16 cellular contexts compared by ENCODE assay signal in genomic region chr2:189557373-189557772, GRCh38. TPM values are rescaled to one million over a fixed set of nuclear protein-coding genes. Genes with fewer than 3 reads are reported as not detected.
A peak's percentile ranks its signal among the peaks of the same experiment; 100 is the strongest.
DNase-seq lines count a peak whose midpoint lies in the region; ATAC-seq, FAIRE-seq and TF ChIP-seq lines count a peak whose summit lies in the region.
"Had no signal": no experiment of that assay in that cellular context is flagged by ENCODE, and none has a peak within 500 bp of the region (broad histone marks: within the 10 kb centered on the region; RNA-seq: fewer than 3 reads in every experiment).

No MANE protein-coding gene starts in this region.

- TF ChIP-seq POLR2A in HepG2 (IDR thresholded peaks at IDR 0.05; ENCODE audit: insufficient read depth in 1 of 2, low read depth in 2 of 2, low read length in 2 of 2) = no peak
- no peak for TF ChIP-seq POLR2A in right lobe of liver (IDR thresholded peaks at IDR 0.05)

- peak overlapping the region; percentile 67 for H3K27ac Mint-ChIP-seq in nephron progenitor cell
- H3K27ac Mint-ChIP-seq in activated CD4-positive, alpha-beta memory T cell treated with anti-CD3 and anti-CD28 coated beads, Interleukin-2, amount 10 ng/mL, durations not matched to agents 7 days and 5 days = no peak overlapping the region

- no TSS peak for BruUV-seq in HepG2 (replicated peaks; lab: Mats Ljungman, UMichigan)

- WGBS in HepG2 (ENCODE audit: low lambda C conversion rate) = 43% methylated on average over 1 of the region's 1 CpG
- 46% methylated on average over 1 of the region's 1 CpG for WGBS in right lobe of liver (ENCODE audit: insufficient coverage, low coverage, low lambda C conversion rate, missing lambda C conversion rate)

- H3K36me3 Mint-ChIP-seq in nephron progenitor cell (ENCODE audit: low read depth) = no peaks in the 10 kb centered on the region
- H3K36me3 Mint-ChIP-seq in activated CD4-positive, alpha-beta memory T cell treated with anti-CD3 and anti-CD28 coated beads, Interleukin-2, amount 10 ng/mL, durations not matched to agents 7 days and 5 days (ENCODE audit: low read depth) = no peaks in the 10 kb centered on the region

- H3K27me3 Mint-ChIP-seq in nephron progenitor cell (ENCODE audit: low read depth, poor library complexity) = peaks cover 7% of the 10 kb centered on the region
- H3K27me3 Mint-ChIP-seq in activated CD4-positive, alpha-beta memory T cell treated with anti-CD3 and anti-CD28 coated beads, Interleukin-2, amount 10 ng/mL, durations not matched to agents 7 days and 5 days = no peaks in the 10 kb centered on the region

- H3K79me2 ChIP-seq in HepG2 (ENCODE audit: insufficient read depth, low read length) = no peaks in the 10 kb centered on the region

- intact Hi-C loops in HepG2 (cut with micrococcal nuclease; ENCODE audit: unreplicated experiment) (loop anchor here (5.0 kb wide), 2 partner anchors 35 to 50 kb away; no protein-coding TSS in a partner anchor), right lobe of liver (cut with DNase I) (no loop called here), head of caudate nucleus (cut with DNase I) (no loop called here)

- in situ Hi-C loops in HepG2 (cut with HindIII; ENCODE audit: extremely low pct_ligation_motif_present, low pct_unique_long_range_greater_than_20kb) = no loop called here

- TF ChIP-seq EP300 in HepG2 (IDR thresholded peaks at IDR 0.05; ENCODE audit: low read depth in 2 of 2, low read length in 2 of 2) (peak in 1 of 2 experiments; percentile 32; a peak in 1 of 4 replicates), HepG2 (CRISPR knock-in tag; IDR thresholded peaks at IDR 0.05; ENCODE audit: borderline replicate concordance) (no peak)

- H2AFZ ChIP-seq in HepG2 (ENCODE audit: low read length) = peak overlapping the region; percentile 18

- H3K4me2 ChIP-seq in HepG2 (ENCODE audit: low read depth, low read length) = peak overlapping the region; percentile 29

- ATAC-seq in HepG2 = no peak
- ATAC-seq in right lobe of liver = no peak
- peak; percentile 59 for ATAC-seq in foreskin keratinocyte

- H3K9me3 ChIP-seq in HepG2 (ENCODE audit: low read length) = no peaks in the 10 kb centered on the region
- H3K9me3 ChIP-seq in right lobe of liver = no peaks in the 10 kb centered on the region

- no peak for FAIRE-seq in HepG2 (lab: Jason Lieb, UNC)
- FAIRE-seq: RCC 7860 had no signal

- CTCF ChIA-PET in HepG2 (lab: Yijun Ruan, JAX; ENCODE audit: low intra/inter-chr PET ratio, low total read pairs) = no interaction called here
- CTCF ChIA-PET in activated CD4-positive, alpha-beta memory T cell treated with anti-CD3 and anti-CD28 coated beads, Interleukin-2, amount 10 ng/mL, durations not matched to agents 7 days and 5 days (lab: Charles Lee) = no interaction called here

- DNase-seq in HepG2 (ENCODE audit: low spot score) (no peak), right lobe of liver (no peak), foreskin keratinocyte (peak in 1 of 2 donors; percentile 48), nephron progenitor cell (no peak), head of caudate nucleus (no peak), NCI-H2107 treated with DMSO at 0.1 percent for 48 hours (lab: John Stamatoyannopoulos, UW; ENCODE audit: unreplicated experiment) (no peak)
- DNase-seq in activated CD4-positive, alpha-beta memory T cell treated with anti-CD3 and anti-CD28 coated beads, Interleukin-2, amount 10 ng/mL, durations not matched to agents 7 days and 5 days = no peak
- DNase-seq in activated CD8-positive, alpha-beta memory T cell treated with anti-CD3 and anti-CD28 coated beads for 24 hours = no peak
- DNase-seq: DMS153, H7, Kasumi-1, NCI-H1105 treated with DMSO at 0.1 percent for 48 hours, NCI-H187, NCI-H510A treated with DMSO at 0.1 percent for 48 hours had no signal

- H3K27me3 ChIP-seq in HepG2 (ENCODE audit: control insufficient read depth in 1 of 2, insufficient read depth in 2 of 2, low read length in 2 of 2) (no peaks in the 10 kb centered on the region), right lobe of liver (no peaks in the 10 kb centered on the region), foreskin keratinocyte (no peaks in the 10 kb centered on the region)

- no peak overlapping the region for H3K9ac ChIP-seq in HepG2 (ENCODE audit: insufficient read depth, low read depth, low read length)

- no peak overlapping the region; a peak in 1 of 6 replicates for H3K4me3 ChIP-seq in HepG2 (replicated peaks in 1 of 3; ENCODE audit: insufficient read depth in 1 of 3, low read depth in 2 of 3, low read length in 3 of 3)
- H3K4me3 ChIP-seq in right lobe of liver = no peak overlapping the region

- H3K4me3 Mint-ChIP-seq in nephron progenitor cell = no peak overlapping the region
- no peak overlapping the region for H3K4me3 Mint-ChIP-seq in activated CD4-positive, alpha-beta memory T cell treated with anti-CD3 and anti-CD28 coated beads, Interleukin-2, amount 10 ng/mL, durations not matched to agents 7 days and 5 days

- peaks cover 32% of the 10 kb centered on the region for H3K4me1 Mint-ChIP-seq in nephron progenitor cell
- H3K4me1 Mint-ChIP-seq in activated CD4-positive, alpha-beta memory T cell treated with anti-CD3 and anti-CD28 coated beads, Interleukin-2, amount 10 ng/mL, durations not matched to agents 7 days and 5 days = peaks cover 13% of the 10 kb centered on the region

- peaks cover 80% of the 10 kb centered on the region for H3K4me1 ChIP-seq in HepG2 (ENCODE audit: insufficient read depth, low read length)
- peaks cover 0 to 80% (median 26%) of the 10 kb centered on the region in 4 donors for H3K4me1 ChIP-seq in right lobe of liver
- H3K4me1 ChIP-seq in foreskin keratinocyte = peaks cover 10% of the 10 kb centered on the region

- H4K20me1 ChIP-seq in HepG2 (ENCODE audit: insufficient read depth, low read length) = no peaks in the 10 kb centered on the region

- H3K27ac ChIP-seq in HepG2 (ENCODE audit: extremely low read length, insufficient read depth, low read length) (peak overlapping the region; percentile 24), right lobe of liver (peak overlapping the region in 1 of 3 donors; percentile 26), foreskin keratinocyte (no peak overlapping the region)
- H3K27ac ChIP-seq: C4-2B had no signal

- TF ChIP-seq RAD21 in HepG2 (CRISPR knock-in tag; IDR thresholded peaks at IDR 0.05) = no peak

- H3K36me3 ChIP-seq in HepG2 (replicated peaks in 1 of 2; ENCODE audit: control insufficient read depth in 1 of 2, insufficient read depth in 2 of 2, low read length in 2 of 2) (peaks cover 0 to 5% of the 10 kb centered on the region in 2 experiments; a peak in 2 of 5 replicates), right lobe of liver (peaks cover 0 to 16% (median 4%) of the 10 kb centered on the region in 4 donors)

- no peaks in the 10 kb centered on the region for H3K9me3 Mint-ChIP-seq in nephron progenitor cell
- no peaks in the 10 kb centered on the region for H3K9me3 Mint-ChIP-seq in activated CD4-positive, alpha-beta memory T cell treated with anti-CD3 and anti-CD28 coated beads, Interleukin-2, amount 10 ng/mL, durations not matched to agents 7 days and 5 days

- TF ChIP-seq CTCF in HepG2 (CRISPR knock-in tag; IDR thresholded peaks at IDR 0.05) (no peak), right lobe of liver (IDR thresholded peaks at IDR 0.05) (no peak), foreskin keratinocyte (conservative IDR thresholded peaks at IDR 0.05) (no peak), nephron progenitor cell (IDR thresholded peaks at IDR 0.05) (no peak)

- POLR2A ChIA-PET in HepG2 (lab: Yijun Ruan, JAX) = interaction anchor here (3.1 kb wide), 1 partner anchor 23 kb away, joined by 26 read pairs; the partner anchor contains the start of gene SLC40A1
- POLR2A ChIA-PET in activated CD4-positive, alpha-beta memory T cell treated with anti-CD3 and anti-CD28 coated beads, Interleukin-2, amount 10 ng/mL, durations not matched to agents 7 days and 5 days (lab: Charles Lee) = no interaction called here

TF ChIP-seq in HepG2, 621 proteins besides CTCF, POLR2A, EP300 and RAD21 (continues in another document):
- TF ChIP-seq BCL6 (CRISPR knock-in tag; IDR thresholded peaks at IDR 0.05) = no peak
- TF ChIP-seq ZNF282 (IDR thresholded peaks at IDR 0.05; ENCODE audit: partially characterized antibody) = no peak
- no peak for TF ChIP-seq ZBTB7B (CRISPR knock-in tag; IDR thresholded peaks at IDR 0.05)
- peak; percentile 62; the same call in 1 of the 2 replicates for TF ChIP-seq NCOR1 (IDR thresholded peaks at IDR 0.05; ENCODE audit: borderline replicate concordance, low read length)
- no peak for TF ChIP-seq ATM (IDR thresholded peaks at IDR 0.05; ENCODE audit: borderline replicate concordance)
- TF ChIP-seq HES4 (CRISPR knock-in tag; IDR thresholded peaks at IDR 0.05; ENCODE audit: borderline replicate concordance) = no peak

RNA-seq across cellular contexts. Expression of gene SLC40A1, which starts 23.2 kb away (rescaled TPM):
- total RNA-seq in HepG2 (2016; rRNA removed; fragmentation: Illumina TruSeq; extraction: Trizol) (10.6 and 19.2 TPM in 2 replicates), right lobe of liver (100 to 1,000 TPM; 101 to 289 (median 134) TPM), foreskin keratinocyte (0.04 and 0.07 TPM in 2 replicates)
- total RNA-seq in HepG2 (2016; cell fraction: cytosol; rRNA removed; fragmentation: Illumina TruSeq; extraction: Trizol; ENCODE audit: low read depth) = 2.5 and 3.1 TPM in 2 replicates
- 10.6 and 17.6 TPM in 2 replicates for total RNA-seq in HepG2 (2016; cell fraction: insoluble cytoplasmic fraction; rRNA removed; fragmentation: Illumina TruSeq; extraction: Trizol)
- total RNA-seq in HepG2 (2016; cell fraction: membrane; rRNA removed; fragmentation: Illumina TruSeq; extraction: Trizol) = 20.1 and 24.4 TPM in 2 replicates
- 9.0 and 10.7 TPM in 2 replicates for total RNA-seq in HepG2 (2016; cell fraction: nucleus; rRNA removed; fragmentation: Illumina TruSeq; extraction: Trizol)
- polyA plus RNA-seq in HepG2 (2011; rRNA removed) (21.4 and 24.9 TPM in 2 replicates), foreskin keratinocyte (0.02 TPM in 2 replicates)
- 14.9 and 22.6 TPM in 2 replicates for polyA plus RNA-seq in HepG2 (2011; cell fraction: cytosol; rRNA removed)
- polyA plus RNA-seq in HepG2 (2011; cell fraction: nucleus; rRNA removed) = 12.3 and 12.6 TPM in 2 replicates
- polyA plus RNA-seq in HepG2 (2012) = 35.5 and 45.2 TPM in 2 replicates
- 3.4 and 3.6 TPM in 2 replicates for polyA plus RNA-seq in HepG2 (2016; cell fraction: cytosol; fragmentation: Illumina TruSeq; extraction: Trizol; ENCODE audit: low read depth)
- polyA plus RNA-seq in HepG2 (2016; cell fraction: insoluble cytoplasmic fraction; fragmentation: Illumina TruSeq; extraction: Trizol; ENCODE audit: low read depth) = 19.5 and 21.2 TPM in 2 replicates
- 19.1 and 22.9 TPM in 2 replicates for polyA plus RNA-seq in HepG2 (2016; cell fraction: membrane; fragmentation: Illumina TruSeq; extraction: Trizol; ENCODE audit: low read depth)
- 12.8 and 14.3 TPM in 2 replicates for polyA plus RNA-seq in HepG2 (2016; cell fraction: nucleus; fragmentation: Illumina TruSeq; extraction: Trizol; ENCODE audit: insufficient read depth, low read depth)
- 0.47 and 45.0 TPM in 2 replicates for polyA minus RNA-seq in HepG2 (2011; rRNA and poly(A)+ RNA removed; ENCODE audit: low replicate concordance)
- polyA minus RNA-seq in HepG2 (2011; cell fraction: cytosol; rRNA and poly(A)+ RNA removed) = 26.4 and 29.2 TPM in 2 replicates
- polyA minus RNA-seq in HepG2 (2011; cell fraction: nucleus; rRNA and poly(A)+ RNA removed) = 33.1 and 37.5 TPM in 2 replicates
- total RNA-seq in activated CD4-positive, alpha-beta memory T cell treated with anti-CD3 and anti-CD28 coated beads, Interleukin-2, amount 10 ng/mL, durations not matched to agents 7 days and 5 days = 1 to 10 TPM; 4.4 to 6.0 TPM

Comparison
In these comparisons a context has a peak if more than half of its experiments do, and no peak if none do; other contexts are left out.
1. RNA of gene SLC40A1, which starts 23.2 kb away (total RNA-seq): 101 to 289 TPM in right lobe of liver; 2.5 to 24.4 TPM in HepG2, 4.4 to 6.0 TPM in activated CD4-positive, alpha-beta memory T cell treated with anti-CD3 and anti-CD28 coated beads, Interleukin-2, amount 10 ng/mL, durations not matched to agents 7 days and 5 days and 0.04 to 0.07 TPM in foreskin keratinocyte; every median in the first group is over 4 times any median in the second.